1 cellular context compared by ENCODE assay signal in genomic region chr22:39490135-39490798, GRCh38.
TF ChIP-seq lines count a peak whose summit lies in the region.

No MANE protein-coding gene starts in this region.

TF ChIP-seq in GM12878, 131 proteins besides CTCF, POLR2A, EP300 and RAD21:
- TF ChIP-seq SP1 (IDR thresholded peaks at IDR 0.05; ENCODE audit: low read depth, low read length) (peak; percentile 49), SIX5 (IDR thresholded peaks at IDR 0.05; ENCODE audit: low read depth, low read length, severe bottlenecking) (peak; percentile 92), HSF1 (IDR thresholded peaks at IDR 0.05; ENCODE audit: low read depth, low read length) (no peak), YBX1 (IDR thresholded peaks at IDR 0.05) (no peak), RAD51 (IDR thresholded peaks at IDR 0.05) (peak; percentile 93), MAX (IDR thresholded peaks at IDR 0.05; ENCODE audit: low read depth, low read length) (peak; percentile 86), PRDM15 (CRISPR knock-in tag; IDR thresholded peaks at IDR 0.05) (no peak), HCFC1 (IDR thresholded peaks at IDR 0.05; ENCODE audit: low read length) (peak; percentile 92), CREM (IDR thresholded peaks at IDR 0.05; ENCODE audit: low read depth) (peak; percentile 62; the same call in 1 of the 2 replicates), CREB1 (IDR thresholded peaks at IDR 0.05; ENCODE audit: low read depth) (0 out of 2 replicates have a peak, but pooled peaks have one; percentile 37), USF2 (IDR thresholded peaks at IDR 0.05; ENCODE audit: borderline replicate concordance, low read depth, low read length) (peak; percentile 90), KLF5 (IDR thresholded peaks at IDR 0.05; ENCODE audit: partially characterized antibody) (no peak), MYC (IDR thresholded peaks at IDR 0.05; ENCODE audit: insufficient read depth, insufficient read length, insufficient replicate concordance, low read length, severe bottlenecking) (peak; percentile 48), ZNF622 (IDR thresholded peaks at IDR 0.05) (no peak), YY1 (IDR thresholded peaks at IDR 0.05; ENCODE audit: low read depth, low read length) (peak; percentile 98), TBL1XR1 (IDR thresholded peaks at IDR 0.05; ENCODE audit: low read depth, low read length) (no peak), MEF2B (IDR thresholded peaks at IDR 0.05; ENCODE audit: partially characterized antibody, poor library complexity, severe bottlenecking) (no peak), ESRRA (IDR thresholded peaks at IDR 0.05; ENCODE audit: low read length) (0 out of 2 replicates have a peak, but pooled peaks have one; percentile 16), USF1 (IDR thresholded peaks at IDR 0.05; ENCODE audit: borderline replicate concordance, extremely low read length, insufficient read depth, low read depth, low read length) (peak; percentile 96), IKZF1 (conservative IDR thresholded peaks at IDR 0.05) (peak; percentile 27; the same call in 1 of the 2 replicates)
- TF ChIP-seq, protein P1, sequence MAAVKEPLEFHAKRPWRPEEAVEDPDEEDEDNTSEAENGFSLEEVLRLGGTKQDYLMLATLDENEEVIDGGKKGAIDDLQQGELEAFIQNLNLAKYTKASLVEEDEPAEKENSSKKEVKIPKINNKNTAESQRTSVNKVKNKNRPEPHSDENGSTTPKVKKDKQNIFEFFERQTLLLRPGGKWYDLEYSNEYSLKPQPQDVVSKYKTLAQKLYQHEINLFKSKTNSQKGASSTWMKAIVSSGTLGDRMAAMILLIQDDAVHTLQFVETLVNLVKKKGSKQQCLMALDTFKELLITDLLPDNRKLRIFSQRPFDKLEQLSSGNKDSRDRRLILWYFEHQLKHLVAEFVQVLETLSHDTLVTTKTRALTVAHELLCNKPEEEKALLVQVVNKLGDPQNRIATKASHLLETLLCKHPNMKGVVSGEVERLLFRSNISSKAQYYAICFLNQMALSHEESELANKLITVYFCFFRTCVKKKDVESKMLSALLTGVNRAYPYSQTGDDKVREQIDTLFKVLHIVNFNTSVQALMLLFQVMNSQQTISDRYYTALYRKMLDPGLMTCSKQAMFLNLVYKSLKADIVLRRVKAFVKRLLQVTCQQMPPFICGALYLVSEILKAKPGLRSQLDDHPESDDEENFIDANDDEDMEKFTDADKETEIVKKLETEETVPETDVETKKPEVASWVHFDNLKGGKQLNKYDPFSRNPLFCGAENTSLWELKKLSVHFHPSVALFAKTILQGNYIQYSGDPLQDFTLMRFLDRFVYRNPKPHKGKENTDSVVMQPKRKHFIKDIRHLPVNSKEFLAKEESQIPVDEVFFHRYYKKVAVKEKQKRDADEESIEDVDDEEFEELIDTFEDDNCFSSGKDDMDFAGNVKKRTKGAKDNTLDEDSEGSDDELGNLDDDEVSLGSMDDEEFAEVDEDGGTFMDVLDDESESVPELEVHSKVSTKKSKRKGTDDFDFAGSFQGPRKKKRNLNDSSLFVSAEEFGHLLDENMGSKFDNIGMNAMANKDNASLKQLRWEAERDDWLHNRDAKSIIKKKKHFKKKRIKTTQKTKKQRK (IDR thresholded peaks at IDR 0.05; ENCODE audit: low read depth, low read length), result no peak
- TF ChIP-seq, protein P2, sequence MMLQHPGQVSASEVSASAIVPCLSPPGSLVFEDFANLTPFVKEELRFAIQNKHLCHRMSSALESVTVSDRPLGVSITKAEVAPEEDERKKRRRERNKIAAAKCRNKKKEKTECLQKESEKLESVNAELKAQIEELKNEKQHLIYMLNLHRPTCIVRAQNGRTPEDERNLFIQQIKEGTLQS (IDR thresholded peaks at IDR 0.05; ENCODE audit: borderline replicate concordance, extremely low read depth, low read depth, low read length), result peak; percentile 90; the same call in 1 of the 2 replicates
TF ChIP-seq in GM12878: peak in this region for 14.
